In genomic region chr5:86866036-86866435, GRCh38 we compare ENCODE assay signal across 20 cellular contexts.
A peak's percentile ranks its signal among the peaks of the same experiment; 100 is the strongest.
DNase-seq lines count a peak whose midpoint lies in the region; ATAC-seq and TF ChIP-seq lines count a peak whose summit lies in the region.
"Had no signal": no experiment of that assay in that cellular context is flagged by ENCODE, and none has a peak within 500 bp of the region (broad histone marks: within the 10 kb centered on the region; RNA-seq: fewer than 3 reads in every experiment).

No MANE protein-coding gene starts in this region.

- no peaks in the 10 kb centered on the region for H3K27me3 ChIP-seq in neural progenitor cell
- H3K27me3 ChIP-seq: SJCRH30 had no signal

- H3K79me2 ChIP-seq in neural progenitor cell (ENCODE audit: low read depth), result no peaks in the 10 kb centered on the region

- no peak for TF ChIP-seq CTCF in brain (conservative IDR thresholded peaks at IDR 0.05)
- TF ChIP-seq CTCF in neural progenitor cell (IDR thresholded peaks at IDR 0.05), result no peak

- no peaks in the 10 kb centered on the region for H3K36me3 ChIP-seq in neural progenitor cell
- H3K36me3 ChIP-seq: SJCRH30 had no signal

- H3K9me3 ChIP-seq in neural progenitor cell (ENCODE audit: low read depth), result no peaks in the 10 kb centered on the region
- H3K9me3 ChIP-seq: Caco-2, SJCRH30 had no signal

- H4K20me1 ChIP-seq in neural progenitor cell (ENCODE audit: low read depth), result no peaks in the 10 kb centered on the region

- H3K9me3 Mint-ChIP-seq in brain, result peaks cover 0 to 5% (median 0%) of the 10 kb centered on the region in 5 experiments
- H3K9me3 Mint-ChIP-seq in neural progenitor cell, result no peaks in the 10 kb centered on the region
- H3K9me3 Mint-ChIP-seq: GM23338 had no signal

- no peak overlapping the region for H3K4me3 ChIP-seq in neural progenitor cell
- H3K4me3 ChIP-seq: GM12878, GM23338, SJCRH30 had no signal

- H3K36me3 Mint-ChIP-seq in brain, result no peaks in the 10 kb centered on the region
- H3K36me3 Mint-ChIP-seq in neural progenitor cell, result no peaks in the 10 kb centered on the region
- H3K36me3 Mint-ChIP-seq: IgD-negative memory B cell had no signal

- peak; percentile 6 for DNase-seq in DMS 273 (lab: John Stamatoyannopoulos, UW; ENCODE audit: unreplicated experiment)
- DNase-seq in DMS 273 treated with DMSO at 0.1 percent for 48 hours (lab: John Stamatoyannopoulos, UW), result no peak
- peak; percentile 38 for DNase-seq in medulla oblongata (ENCODE audit: extremely low spot score)
- DNase-seq in stimulated activated CD4-positive, alpha-beta T cell treated with anti-CD3 and anti-CD28 coated beads, Interleukin-4, amount 100 ng/mL, for 1 hour, result no peak
- no peak for DNase-seq in neural progenitor cell (ENCODE audit: low spot score)
- DNase-seq: AML-193, Caco-2, HCEC 1CT, Karpas-422, NCI-H1092 treated with DMSO at 0.1 percent for 48 hours, NCI-H146, NCI-H524, SJCRH30 had no signal

- peaks cover 3% of the 10 kb centered on the region for H3K27me3 Mint-ChIP-seq in brain
- H3K27me3 Mint-ChIP-seq in neural progenitor cell (ENCODE audit: insufficient read depth, low read depth), result peaks cover 5% of the 10 kb centered on the region

- H2AFZ ChIP-seq in neural progenitor cell (replicated peaks), result no peak overlapping the region
- H2AFZ ChIP-seq: GM23338 had no signal

- no peak overlapping the region for H3K4me2 ChIP-seq in neural progenitor cell
- H3K4me2 ChIP-seq: GM23338 had no signal

- H3K4me1 ChIP-seq in neural progenitor cell, result peaks cover 40% of the 10 kb centered on the region
- H3K4me1 ChIP-seq: Caco-2 had no signal

- H3K27ac Mint-ChIP-seq in brain (peak overlapping the region; percentile 4 to 80 (median 75)), neural progenitor cell (no peak overlapping the region)
- H3K27ac Mint-ChIP-seq: GM23338, IgD-negative memory B cell had no signal

- H3K4me3 Mint-ChIP-seq in brain (peak overlapping the region in 2 of 5 experiments; percentile 29 to 54), neural progenitor cell (no peak overlapping the region)
- H3K4me3 Mint-ChIP-seq: GM23338, IgD-negative memory B cell had no signal

- no peak overlapping the region for H3K9ac ChIP-seq in neural progenitor cell

- H3K27ac ChIP-seq in neural progenitor cell, result no peak overlapping the region
- H3K27ac ChIP-seq: 22Rv1, SJCRH30 had no signal

- no peaks in the 10 kb centered on the region for H3F3A ChIP-seq in neural progenitor cell (ENCODE audit: low read depth)

- H3K4me1 Mint-ChIP-seq in brain (peaks cover 66% of the 10 kb centered on the region), neural progenitor cell (peaks cover 61% of the 10 kb centered on the region)

- ATAC-seq in HG03378 (IDR thresholded peaks at IDR 0.05; ENCODE audit: unreplicated experiment), result no peak
- ATAC-seq in HG03354 (IDR thresholded peaks at IDR 0.05; ENCODE audit: poor library complexity, severe bottlenecking, unreplicated experiment), result no peak
- ATAC-seq: GM12878, GM23338 had no signal

Comparison
In these comparisons a context has a peak if more than half of its experiments do, and no peak if none do; other contexts are left out.
1. DNase-seq: peak in DMS 273 (single experiment) and medulla oblongata (single experiment); none in DMS 273 treated with DMSO at 0.1 percent for 48 hours (single experiment), stimulated activated CD4-positive, alpha-beta T cell treated with anti-CD3 and anti-CD28 coated beads, Interleukin-4, amount 100 ng/mL, for 1 hour (single experiment) and neural progenitor cell (single experiment).